Comparison of ENCODE assay signal across 1 cellular context in the genomic region with DNA sequence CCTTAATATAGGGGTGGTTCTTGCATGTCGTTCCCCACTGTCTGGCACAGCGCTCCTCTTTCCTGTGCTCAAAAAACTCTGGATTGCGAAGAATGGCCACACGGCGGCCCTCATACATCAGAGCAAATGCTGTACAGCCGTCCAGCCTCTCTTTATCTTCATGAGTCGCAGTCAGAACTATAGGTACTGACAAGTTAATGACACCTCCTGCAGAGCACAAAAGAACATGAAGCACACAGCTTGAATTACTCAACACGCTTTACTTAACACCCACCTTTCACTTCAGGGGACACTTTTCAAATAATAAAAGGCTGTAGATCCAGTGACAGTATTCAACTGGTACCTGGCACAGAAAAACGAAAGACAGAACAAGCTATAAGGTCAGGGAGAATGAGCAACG.
A peak's percentile ranks its signal among the peaks of the same experiment; 100 is the strongest.
TF ChIP-seq lines count a peak whose summit lies in the region.

No MANE protein-coding gene starts in this region.

TF ChIP-seq in HEK293, 187 proteins besides CTCF, POLR2A, EP300 and RAD21 (continued from another document and continues in another):
- TF ChIP-seq, protein P1, sequence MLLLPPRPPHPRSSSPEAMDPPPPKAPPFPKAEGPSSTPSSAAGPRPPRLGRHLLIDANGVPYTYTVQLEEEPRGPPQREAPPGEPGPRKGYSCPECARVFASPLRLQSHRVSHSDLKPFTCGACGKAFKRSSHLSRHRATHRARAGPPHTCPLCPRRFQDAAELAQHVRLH (tag by site-specific recombination; IDR thresholded peaks at IDR 0.05): peak; percentile 84
- TF ChIP-seq ZNF140 (tag by site-specific recombination; IDR thresholded peaks at IDR 0.05): no peak
- peak; percentile 68; the same call in 1 of the 2 replicates for TF ChIP-seq ZNF561 (tag by site-specific recombination; IDR thresholded peaks at IDR 0.05; ENCODE audit: borderline replicate concordance)
- peak; percentile 46; the same call in 1 of the 2 replicates for TF ChIP-seq ZNF600 (tag by site-specific recombination; IDR thresholded peaks at IDR 0.05)
- TF ChIP-seq ZNF596 (tag by site-specific recombination; IDR thresholded peaks at IDR 0.05): peak; percentile 62
- TF ChIP-seq ZBTB17 (tag by site-specific recombination; IDR thresholded peaks at IDR 0.05): peak; percentile 58
- TF ChIP-seq, protein P2, sequence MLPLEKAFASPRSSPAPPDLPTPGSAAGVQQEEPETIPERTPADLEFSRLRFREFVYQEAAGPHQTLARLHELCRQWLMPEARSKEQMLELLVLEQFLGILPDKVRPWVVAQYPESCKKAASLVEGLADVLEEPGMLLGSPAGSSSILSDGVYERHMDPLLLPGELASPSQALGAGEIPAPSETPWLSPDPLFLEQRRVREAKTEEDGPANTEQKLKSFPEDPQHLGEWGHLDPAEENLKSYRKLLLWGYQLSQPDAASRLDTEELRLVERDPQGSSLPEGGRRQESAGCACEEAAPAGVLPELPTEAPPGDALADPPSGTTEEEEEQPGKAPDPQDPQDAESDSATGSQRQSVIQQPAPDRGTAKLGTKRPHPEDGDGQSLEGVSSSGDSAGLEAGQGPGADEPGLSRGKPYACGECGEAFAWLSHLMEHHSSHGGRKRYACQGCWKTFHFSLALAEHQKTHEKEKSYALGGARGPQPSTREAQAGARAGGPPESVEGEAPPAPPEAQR (tag by site-specific recombination; IDR thresholded peaks at IDR 0.05): 0 out of 2 replicates have a peak, but pooled peaks have one; percentile 28
- TF ChIP-seq ZNF274 (IDR thresholded peaks at IDR 0.05; ENCODE audit: low read length): no peak
- no peak for TF ChIP-seq ZNF274 (tag by site-specific recombination; IDR thresholded peaks at IDR 0.05; ENCODE audit: borderline replicate concordance)
- TF ChIP-seq TRIM28 (IDR thresholded peaks at IDR 0.05; ENCODE audit: borderline replicate concordance, low read length): peak; percentile 29; the same call in 1 of the 2 replicates
- 0 out of 2 replicates have a peak, but pooled peaks have one; percentile 24 for TF ChIP-seq ZFP69B (tag by site-specific recombination; IDR thresholded peaks at IDR 0.05)
- peak; percentile 78 for TF ChIP-seq ZXDB (tag by site-specific recombination; IDR thresholded peaks at IDR 0.05)
- TF ChIP-seq, protein P3, sequence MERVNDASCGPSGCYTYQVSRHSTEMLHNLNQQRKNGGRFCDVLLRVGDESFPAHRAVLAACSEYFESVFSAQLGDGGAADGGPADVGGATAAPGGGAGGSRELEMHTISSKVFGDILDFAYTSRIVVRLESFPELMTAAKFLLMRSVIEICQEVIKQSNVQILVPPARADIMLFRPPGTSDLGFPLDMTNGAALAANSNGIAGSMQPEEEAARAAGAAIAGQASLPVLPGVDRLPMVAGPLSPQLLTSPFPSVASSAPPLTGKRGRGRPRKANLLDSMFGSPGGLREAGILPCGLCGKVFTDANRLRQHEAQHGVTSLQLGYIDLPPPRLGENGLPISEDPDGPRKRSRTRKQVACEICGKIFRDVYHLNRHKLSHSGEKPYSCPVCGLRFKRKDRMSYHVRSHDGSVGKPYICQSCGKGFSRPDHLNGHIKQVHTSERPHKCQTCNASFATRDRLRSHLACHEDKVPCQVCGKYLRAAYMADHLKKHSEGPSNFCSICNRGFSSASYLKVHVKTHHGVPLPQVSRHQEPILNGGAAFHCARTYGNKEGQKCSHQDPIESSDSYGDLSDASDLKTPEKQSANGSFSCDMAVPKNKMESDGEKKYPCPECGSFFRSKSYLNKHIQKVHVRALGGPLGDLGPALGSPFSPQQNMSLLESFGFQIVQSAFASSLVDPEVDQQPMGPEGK (tag by site-specific recombination; IDR thresholded peaks at IDR 0.05): peak; percentile 39; the same call in 1 of the 2 replicates
- peak; percentile 95 for TF ChIP-seq TCF7L2 (IDR thresholded peaks at IDR 0.05; ENCODE audit: borderline replicate concordance, low read depth, low read length)
- TF ChIP-seq ZNF610 (tag by site-specific recombination; IDR thresholded peaks at IDR 0.05; ENCODE audit: borderline replicate concordance): peak; percentile 67
- peak; percentile 95 for TF ChIP-seq GLIS1 (tag by site-specific recombination; IDR thresholded peaks at IDR 0.05)
- TF ChIP-seq OSR2 (tag by site-specific recombination; IDR thresholded peaks at IDR 0.05): peak; percentile 64
- TF ChIP-seq ZNF548 (tag by site-specific recombination; IDR thresholded peaks at IDR 0.05): no peak
- no peak for TF ChIP-seq ZNF341 (tag by site-specific recombination; IDR thresholded peaks at IDR 0.05; ENCODE audit: low read depth)
- TF ChIP-seq ZNF121 (tag by site-specific recombination; IDR thresholded peaks at IDR 0.05): no peak
- TF ChIP-seq, protein P4, sequence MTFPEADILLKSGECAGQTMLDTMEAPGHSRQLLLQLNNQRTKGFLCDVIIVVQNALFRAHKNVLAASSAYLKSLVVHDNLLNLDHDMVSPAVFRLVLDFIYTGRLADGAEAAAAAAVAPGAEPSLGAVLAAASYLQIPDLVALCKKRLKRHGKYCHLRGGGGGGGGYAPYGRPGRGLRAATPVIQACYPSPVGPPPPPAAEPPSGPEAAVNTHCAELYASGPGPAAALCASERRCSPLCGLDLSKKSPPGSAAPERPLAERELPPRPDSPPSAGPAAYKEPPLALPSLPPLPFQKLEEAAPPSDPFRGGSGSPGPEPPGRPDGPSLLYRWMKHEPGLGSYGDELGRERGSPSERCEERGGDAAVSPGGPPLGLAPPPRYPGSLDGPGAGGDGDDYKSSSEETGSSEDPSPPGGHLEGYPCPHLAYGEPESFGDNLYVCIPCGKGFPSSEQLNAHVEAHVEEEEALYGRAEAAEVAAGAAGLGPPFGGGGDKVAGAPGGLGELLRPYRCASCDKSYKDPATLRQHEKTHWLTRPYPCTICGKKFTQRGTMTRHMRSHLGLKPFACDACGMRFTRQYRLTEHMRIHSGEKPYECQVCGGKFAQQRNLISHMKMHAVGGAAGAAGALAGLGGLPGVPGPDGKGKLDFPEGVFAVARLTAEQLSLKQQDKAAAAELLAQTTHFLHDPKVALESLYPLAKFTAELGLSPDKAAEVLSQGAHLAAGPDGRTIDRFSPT (tag by site-specific recombination; IDR thresholded peaks at IDR 0.05): peak; percentile 54; the same call in 1 of the 2 replicates
- TF ChIP-seq KLF10 (tag by site-specific recombination; IDR thresholded peaks at IDR 0.05): peak; percentile 58; the same call in 1 of the 2 replicates
- peak; percentile 65; the same call in 1 of the 2 replicates for TF ChIP-seq ZNF24 (tag by site-specific recombination; IDR thresholded peaks at IDR 0.05)
- TF ChIP-seq WT1 (tag by site-specific recombination; IDR thresholded peaks at IDR 0.05): peak; percentile 53; the same call in 1 of the 2 replicates
- peak; percentile 67 for TF ChIP-seq BCL11B (tag by site-specific recombination; IDR thresholded peaks at IDR 0.05; ENCODE audit: low read depth)
- TF ChIP-seq PRDM1 (tag by site-specific recombination; IDR thresholded peaks at IDR 0.05): peak; percentile 87
- TF ChIP-seq PRDM4 (tag by site-specific recombination; IDR thresholded peaks at IDR 0.05): peak; percentile 85
- TF ChIP-seq ZBTB8A (tag by site-specific recombination; IDR thresholded peaks at IDR 0.05): peak; percentile 33; the same call in 1 of the 2 replicates
- peak; percentile 35; the same call in 1 of the 2 replicates for TF ChIP-seq ZFHX2 (tag by site-specific recombination; conservative IDR thresholded peaks at IDR 0.05)
- TF ChIP-seq, protein P5, sequence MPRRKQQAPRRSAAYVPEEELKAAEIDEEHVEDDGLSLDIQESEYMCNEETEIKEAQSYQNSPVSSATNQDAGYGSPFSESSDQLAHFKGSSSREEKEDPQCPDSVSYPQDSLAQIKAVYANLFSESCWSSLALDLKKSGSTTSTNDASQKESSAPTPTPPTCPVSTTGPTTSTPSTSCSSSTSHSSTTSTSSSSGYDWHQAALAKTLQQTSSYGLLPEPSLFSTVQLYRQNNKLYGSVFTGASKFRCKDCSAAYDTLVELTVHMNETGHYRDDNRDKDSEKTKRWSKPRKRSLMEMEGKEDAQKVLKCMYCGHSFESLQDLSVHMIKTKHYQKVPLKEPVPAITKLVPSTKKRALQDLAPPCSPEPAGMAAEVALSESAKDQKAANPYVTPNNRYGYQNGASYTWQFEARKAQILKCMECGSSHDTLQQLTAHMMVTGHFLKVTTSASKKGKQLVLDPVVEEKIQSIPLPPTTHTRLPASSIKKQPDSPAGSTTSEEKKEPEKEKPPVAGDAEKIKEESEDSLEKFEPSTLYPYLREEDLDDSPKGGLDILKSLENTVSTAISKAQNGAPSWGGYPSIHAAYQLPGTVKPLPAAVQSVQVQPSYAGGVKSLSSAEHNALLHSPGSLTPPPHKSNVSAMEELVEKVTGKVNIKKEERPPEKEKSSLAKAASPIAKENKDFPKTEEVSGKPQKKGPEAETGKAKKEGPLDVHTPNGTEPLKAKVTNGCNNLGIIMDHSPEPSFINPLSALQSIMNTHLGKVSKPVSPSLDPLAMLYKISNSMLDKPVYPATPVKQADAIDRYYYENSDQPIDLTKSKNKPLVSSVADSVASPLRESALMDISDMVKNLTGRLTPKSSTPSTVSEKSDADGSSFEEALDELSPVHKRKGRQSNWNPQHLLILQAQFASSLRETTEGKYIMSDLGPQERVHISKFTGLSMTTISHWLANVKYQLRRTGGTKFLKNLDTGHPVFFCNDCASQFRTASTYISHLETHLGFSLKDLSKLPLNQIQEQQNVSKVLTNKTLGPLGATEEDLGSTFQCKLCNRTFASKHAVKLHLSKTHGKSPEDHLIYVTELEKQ (tag by site-specific recombination; IDR thresholded peaks at IDR 0.05; ENCODE audit: borderline replicate concordance): peak; percentile 69; the same call in 1 of the 2 replicates
- TF ChIP-seq ZNF311 (tag by site-specific recombination; IDR thresholded peaks at IDR 0.05; ENCODE audit: borderline replicate concordance): no peak
- no peak for TF ChIP-seq ZNF292 (tag by site-specific recombination; IDR thresholded peaks at IDR 0.05; ENCODE audit: borderline replicate concordance, low read depth)
- 0 out of 2 replicates have a peak, but pooled peaks have one; percentile 39 for TF ChIP-seq YY1 (tag by site-specific recombination; IDR thresholded peaks at IDR 0.05)
- peak; percentile 32; the same call in 1 of the 2 replicates for TF ChIP-seq ZNF513 (tag by site-specific recombination; IDR thresholded peaks at IDR 0.05)
- TF ChIP-seq PRDM6 (tag by site-specific recombination; IDR thresholded peaks at IDR 0.05): peak; percentile 92
- peak; percentile 96 for TF ChIP-seq ZIC2 (tag by site-specific recombination; IDR thresholded peaks at IDR 0.05)
- TF ChIP-seq INSM2 (tag by site-specific recombination; IDR thresholded peaks at IDR 0.05): peak; percentile 85
- peak; percentile 79; the same call in 1 of the 2 replicates for TF ChIP-seq ZNF2 (tag by site-specific recombination; IDR thresholded peaks at IDR 0.05)
- peak; percentile 54; the same call in 1 of the 2 replicates for TF ChIP-seq BCL11A (tag by site-specific recombination; IDR thresholded peaks at IDR 0.05; ENCODE audit: low read depth)
